Comparison of ENCODE assay signal across 15 cellular contexts in genomic region chr12:59283012-59283411, GRCh38.
DNase-seq lines count a peak whose midpoint lies in the region; ATAC-seq, FAIRE-seq and TF ChIP-seq lines count a peak whose summit lies in the region.
"Had no signal": no experiment of that assay in that cellular context is flagged by ENCODE, and none has a peak within 500 bp of the region (broad histone marks: within the 10 kb centered on the region; RNA-seq: fewer than 3 reads in every experiment).

No MANE protein-coding gene starts in this region.

- intact Hi-C loops in spleen (cut with DNase I; ENCODE audit: low total_unique reads): no loop called here

- H2BK12ac ChIP-seq in H1 (ENCODE audit: low read depth, low read length): no peak overlapping the region
- H2BK12ac ChIP-seq in neuronal stem cell (ENCODE audit: low read length): no peak overlapping the region

- no peak overlapping the region for H2BK20ac ChIP-seq in H1 (ENCODE audit: low read length)

- DNase-seq in NCI-H748 (lab: John Stamatoyannopoulos, UW; ENCODE audit: unreplicated experiment) (peak; percentile 22), NCI-H748 treated with DMSO at 0.1 percent for 48 hours (lab: John Stamatoyannopoulos, UW) (no peak), NCI-H345 (lab: John Stamatoyannopoulos, UW) (peak; percentile 32), H1 (ENCODE audit: low read depth in 1 of 2, low spot score in 2 of 2) (peak in 1 of 2 experiments; percentile 59), neuronal stem cell (ENCODE audit: low spot score) (no peak), spleen (no peak), HAP-1 (ENCODE audit: low spot score in 2 of 2) (no peak)
- DNase-seq: KBM-7, NCI-H1436 treated with DMSO at 0.1 percent for 48 hours, NCI-H526 treated with DMSO at 0.1 percent for 48 hours, RPMI8226, SIG-M5 had no signal

- H2AK5ac ChIP-seq in H1 (ENCODE audit: low read depth, low read length) (no peak overlapping the region), neuronal stem cell (ENCODE audit: low read depth, low read length) (no peak overlapping the region)

- H2BK120ac ChIP-seq in H1 (replicated peaks; ENCODE audit: low read depth, low read length): no peak overlapping the region
- no peak overlapping the region for H2BK120ac ChIP-seq in neuronal stem cell (ENCODE audit: low read depth, low read length)

- H4K8ac ChIP-seq in H1 (ENCODE audit: extremely low read depth, insufficient read depth, low read length): no peak overlapping the region
- no peak overlapping the region for H4K8ac ChIP-seq in neuronal stem cell (ENCODE audit: low read depth, low read length)

- H2AFZ ChIP-seq in H1 (ENCODE audit: low read length): no peak overlapping the region
- H2AFZ ChIP-seq in neuronal stem cell (ENCODE audit: low read length): no peak overlapping the region

- H4K20me1 ChIP-seq in H1 (replicated peaks in 1 of 2; ENCODE audit: control insufficient read depth in 1 of 2, insufficient read depth in 2 of 2, low read length in 2 of 2): no peaks in the 10 kb centered on the region
- H4K20me1 ChIP-seq: BLaER1 treated with 17β-estradiol and CSF1 and Interleukin-3, amounts not matched to agents 10 nM and 100 nM had no signal

- H3K79me2 ChIP-seq in H1 (ENCODE audit: control insufficient read depth in 1 of 2, insufficient read depth in 2 of 2, low read length in 2 of 2): no peaks in the 10 kb centered on the region

- in situ Hi-C loops in HAP-1 (cut with MboI; ENCODE audit: low sequenced_read_pairs): no loop called here

- H3K4me2 ChIP-seq in H1 (ENCODE audit: insufficient read depth in 1 of 2, low read depth in 2 of 2, low read length in 2 of 2) (no peak overlapping the region), neuronal stem cell (ENCODE audit: insufficient read depth, low read length, poor library complexity, severe bottlenecking) (no peak overlapping the region)
- H3K4me2 ChIP-seq: A549; BLaER1 treated with 17β-estradiol and CSF1 and Interleukin-3, amounts not matched to agents 10 nM and 100 nM had no signal

- H3K4me1 ChIP-seq in H1 (replicated peaks in 1 of 4; ENCODE audit: control insufficient read depth in 3 of 4, insufficient read depth in 4 of 4, low read length in 3 of 4): peaks cover 0 to 5% (median 4%) of the 10 kb centered on the region in 4 experiments; a peak in 4 of 7 replicates
- peaks cover 0 to 1% of the 10 kb centered on the region in 2 donors for H3K4me1 ChIP-seq in neuronal stem cell (ENCODE audit: control insufficient read depth in 2 of 2, insufficient read depth in 1 of 2, low read depth in 1 of 2, low read length in 2 of 2)
- H3K4me1 ChIP-seq in spleen: no peaks in the 10 kb centered on the region
- no peaks in the 10 kb centered on the region for H3K4me1 ChIP-seq in HAP-1
- H3K4me1 ChIP-seq: A549; BLaER1 treated with 17β-estradiol and CSF1 and Interleukin-3, amounts not matched to agents 10 nM and 100 nM had no signal

- H3K4ac ChIP-seq in H1 (replicated peaks; ENCODE audit: insufficient read length, low read depth, low read length): no peak overlapping the region
- H3K4ac ChIP-seq in neuronal stem cell (ENCODE audit: low read length): no peak overlapping the region

- TF ChIP-seq POLR2A in H1 (IDR thresholded peaks at IDR 0.05; ENCODE audit: control extremely low read depth in 1 of 2, low read depth in 2 of 2, low read length in 2 of 2) (no peak), spleen (IDR thresholded peaks at IDR 0.05) (no peak)

- ATAC-seq in GM21390 (IDR thresholded peaks at IDR 0.05; ENCODE audit: unreplicated experiment): no peak
- ATAC-seq: A549 had no signal

- POLR2A ChIA-PET in H1 (lab: Charles Lee; ENCODE audit: partially characterized antibody): interaction anchor here (0.8 to 1.3 kb wide), 3 partner anchors 9 to 39 kb away, joined by 3 to 4 read pairs (median 3); no protein-coding TSS in a partner anchor

- H3K9me3 ChIP-seq in H1 (ENCODE audit: insufficient read depth in 2 of 2, low read depth in 1 of 2, low read length in 1 of 2): no peaks in the 10 kb centered on the region
- no peaks in the 10 kb centered on the region for H3K9me3 ChIP-seq in neuronal stem cell (replicated peaks in 1 of 2; ENCODE audit: control insufficient read depth in 2 of 2, insufficient read depth in 1 of 2, low read depth in 1 of 2, low read length in 2 of 2)
- H3K9me3 ChIP-seq in spleen: peaks cover 0 to 3% (median 0%) of the 10 kb centered on the region in 8 donors
- H3K9me3 ChIP-seq in HAP-1: no peaks in the 10 kb centered on the region
- H3K9me3 ChIP-seq: A549; BLaER1 treated with 17β-estradiol and CSF1 and Interleukin-3, amounts not matched to agents 10 nM and 100 nM had no signal

- no peak overlapping the region for H3K56ac ChIP-seq in H1 (replicated peaks; ENCODE audit: insufficient read length, low read depth, low read length)

- no peak overlapping the region for H2BK5ac ChIP-seq in H1 (ENCODE audit: low read depth, low read length)
- H2BK5ac ChIP-seq in neuronal stem cell (ENCODE audit: low read length): no peak overlapping the region

- H3K23me2 ChIP-seq in H1 (ENCODE audit: low read depth, low read length): no peaks in the 10 kb centered on the region

- H3K27me3 ChIP-seq in H1 (replicated peaks in 1 of 4; ENCODE audit: control insufficient read depth in 3 of 4, extremely low read depth in 1 of 4, insufficient read depth in 3 of 4, low read length in 3 of 4): no peaks in the 10 kb centered on the region
- no peaks in the 10 kb centered on the region for H3K27me3 ChIP-seq in neuronal stem cell (ENCODE audit: control insufficient read depth in 3 of 3, insufficient read depth in 3 of 3, low read depth in 1 of 3, low read length in 3 of 3)
- no peaks in the 10 kb centered on the region for H3K27me3 ChIP-seq in spleen (replicated peaks in 1 of 7)
- no peaks in the 10 kb centered on the region; the same call in 1 of the 2 replicates for H3K27me3 ChIP-seq in HAP-1 (ENCODE audit: low read depth)
- H3K27me3 ChIP-seq: BLaER1 treated with 17β-estradiol and CSF1 and Interleukin-3, amounts not matched to agents 10 nM and 100 nM had no signal

- H3K14ac ChIP-seq in H1 (ENCODE audit: insufficient read length) (no peak overlapping the region), neuronal stem cell (ENCODE audit: low read length) (no peak overlapping the region)

- H3K23ac ChIP-seq in H1 (ENCODE audit: insufficient read length): no peak overlapping the region
- no peak overlapping the region for H3K23ac ChIP-seq in neuronal stem cell (ENCODE audit: low read depth, low read length, poor library complexity)

- H2BK15ac ChIP-seq in H1 (ENCODE audit: low read length) (no peak overlapping the region), neuronal stem cell (ENCODE audit: low read length) (no peak overlapping the region)

- H3K9ac ChIP-seq in H1 (replicated peaks in 1 of 4; ENCODE audit: extremely low read depth in 1 of 4, low read depth in 3 of 4, low read length in 3 of 4) (no peak overlapping the region), neuronal stem cell (ENCODE audit: low read depth, low read length, poor library complexity) (no peak overlapping the region)
- H3K9ac ChIP-seq: BLaER1 treated with 17β-estradiol and CSF1 and Interleukin-3, amounts not matched to agents 10 nM and 100 nM had no signal

- TF ChIP-seq CTCF in H1 (IDR thresholded peaks at IDR 0.05; ENCODE audit: control extremely low read depth in 1 of 3, insufficient read depth in 1 of 3, low read depth in 1 of 3, low read length in 3 of 3): no peak
- TF ChIP-seq CTCF in spleen (IDR thresholded peaks at IDR 0.05 in 8 of 11, conservative IDR thresholded peaks at IDR 0.05 in 3 of 11): no peak

- H3K36me3 ChIP-seq in H1 (ENCODE audit: control insufficient read depth in 2 of 4, insufficient read depth in 4 of 4, low read length in 3 of 4) (no peaks in the 10 kb centered on the region), neuronal stem cell (replicated peaks in 1 of 2; ENCODE audit: control insufficient read depth in 2 of 2, insufficient read depth in 2 of 2, low read length in 2 of 2) (no peaks in the 10 kb centered on the region), spleen (no peaks in the 10 kb centered on the region), HAP-1 (replicated peaks) (no peaks in the 10 kb centered on the region)
- H3K36me3 ChIP-seq: BLaER1 treated with 17β-estradiol and CSF1 and Interleukin-3, amounts not matched to agents 10 nM and 100 nM had no signal

- 71% methylated on average over 2 of the region's 2 CpGs; no CpG with 5 or more reads in 1 of the 2 experiments for WGBS in H1 (ENCODE audit: extremely low coverage in 1 of 2, insufficient coverage in 1 of 2, insufficient read length in 1 of 2, insufficient replicate concordance in 2 of 2, low coverage in 1 of 2, low lambda C conversion rate in 2 of 2, missing lambda C conversion rate in 1 of 2), 2 experiments
- WGBS in neuronal stem cell (ENCODE audit: extremely low coverage in 2 of 2, insufficient read length in 2 of 2, insufficient replicate concordance in 1 of 2), 2 donors: no CpG with 5 or more reads among the region's 2 CpGs
- 77 to 86% (median 79%) methylated on average over 2 of the region's 2 CpGs for WGBS in spleen, 5 donors

- H4K5ac ChIP-seq in H1 (ENCODE audit: insufficient read length, low read depth, low read length): no peak overlapping the region

- no peak overlapping the region for H3K4me3 ChIP-seq in H1 (ENCODE audit: extremely low read depth in 1 of 4, insufficient read depth in 2 of 4, low read depth in 3 of 4, low read length in 4 of 4)
- no peak overlapping the region for H3K4me3 ChIP-seq in neuronal stem cell (ENCODE audit: low read length in 2 of 2)
- no peak overlapping the region for H3K4me3 ChIP-seq in spleen
- H3K4me3 ChIP-seq in HAP-1: no peak overlapping the region
- H3K4me3 ChIP-seq: A549; BLaER1 treated with 17β-estradiol and CSF1 and Interleukin-3, amounts not matched to agents 10 nM and 100 nM had no signal

- CTCF ChIA-PET in H1 (lab: Charles Lee; ENCODE audit: partially characterized antibody): interaction anchor here (1.2 kb wide), 1 partner anchor 9 kb away, joined by 4 read pairs; no protein-coding TSS in a partner anchor

- H3K27ac ChIP-seq in H1 (ENCODE audit: low read depth, low read length) (no peak overlapping the region), neuronal stem cell (replicated peaks; ENCODE audit: low read length) (no peak overlapping the region), spleen (no peak overlapping the region)
- H3K27ac ChIP-seq: A549; BLaER1 treated with 17β-estradiol and CSF1 and Interleukin-3, amounts not matched to agents 10 nM and 100 nM had no signal

- H3K79me1 ChIP-seq in H1 (ENCODE audit: low read depth, low read length) (no peaks in the 10 kb centered on the region), neuronal stem cell (ENCODE audit: low read depth, low read length) (no peaks in the 10 kb centered on the region)

- no peak for TF ChIP-seq EP300 in H1 (IDR thresholded peaks at IDR 0.05; ENCODE audit: borderline replicate concordance in 1 of 2, low read depth in 2 of 2, low read length in 2 of 2)

- no peak for TF ChIP-seq RAD21 in H1 (IDR thresholded peaks at IDR 0.05 in 1 of 2, conservative IDR thresholded peaks at IDR 0.05 in 1 of 2; ENCODE audit: low read depth in 2 of 2, low read length in 2 of 2)

- no peak overlapping the region for H3K18ac ChIP-seq in H1 (ENCODE audit: extremely low read depth, low read length)
- H3K18ac ChIP-seq in neuronal stem cell (ENCODE audit: low read length): no peak overlapping the region

- H4K91ac ChIP-seq in H1 (replicated peaks; ENCODE audit: insufficient read length, low read length): no peak overlapping the region
- no peak overlapping the region for H4K91ac ChIP-seq in neuronal stem cell (ENCODE audit: low read depth, low read length, poor library complexity)

- FAIRE-seq in H1 (lab: Jason Lieb, UNC): no peak
- FAIRE-seq: A549 had no signal

Comparison
In these comparisons a context has a peak if more than half of its experiments do, and no peak if none do; other contexts are left out.
1. DNase-seq: peak in NCI-H748 (single experiment) and NCI-H345 (single experiment); none in NCI-H748 treated with DMSO at 0.1 percent for 48 hours (single experiment), neuronal stem cell (single experiment), spleen (single experiment) and HAP-1 (0 of 2).